8 cellular contexts compared by ENCODE assay signal in genomic region chr15:44537728-44538240, GRCh38. TPM values are rescaled to one million over a fixed set of nuclear protein-coding genes. Genes with fewer than 3 reads are reported as not detected.
DNase-seq lines count a peak whose midpoint lies in the region; ATAC-seq and TF ChIP-seq lines count a peak whose summit lies in the region.

No MANE protein-coding gene starts in this region.

- no peak for DNase-seq in BE2C
- peak; percentile 16 for DNase-seq in HK-2 (ENCODE audit: unreplicated experiment)
- DNase-seq in activated T-cell treated with anti-CD3 and anti-CD28 coated beads, Interleukin-2, amount 50 U/mL, for 4 hours: no peak
- DNase-seq in hepatocyte (ENCODE audit: low spot score): peak; percentile 47
- no peak for DNase-seq in activated gamma-delta T cell (lab: John Stamatoyannopoulos, UW)
- DNase-seq in omental fat pad (ENCODE audit: low spot score): no peak
- DNase-seq in SK-N-DZ (ENCODE audit: low spot score): no peak

- peak overlapping the region; percentile 94 for H3K4me3 Mint-ChIP-seq in activated T-cell treated with anti-CD3 and anti-CD28 coated beads, Interleukin-2, amount 50 U/mL, for 4 hours

- H3K4me1 Mint-ChIP-seq in activated T-cell treated with anti-CD3 and anti-CD28 coated beads, Interleukin-2, amount 50 U/mL, for 4 hours (ENCODE audit: low read depth): peaks cover 55% of the 10 kb centered on the region

- H3K4me2 ChIP-seq in hepatocyte: peak overlapping the region; percentile 81

- H3K9me2 ChIP-seq in hepatocyte (replicated peaks; ENCODE audit: insufficient read depth): no peaks in the 10 kb centered on the region

- H3K4me1 ChIP-seq in BE2C (peaks cover 5% of the 10 kb centered on the region; the same call in 1 of the 2 replicates), hepatocyte (ENCODE audit: insufficient read depth) (peaks cover 41% of the 10 kb centered on the region)

- WGBS in hepatocyte (ENCODE audit: low lambda C conversion rate, missing lambda C conversion rate): 16% methylated on average over 13 of the region's 13 CpGs

- H3K27me3 Mint-ChIP-seq in activated T-cell treated with anti-CD3 and anti-CD28 coated beads, Interleukin-2, amount 50 U/mL, for 4 hours (ENCODE audit: low read depth): no peaks in the 10 kb centered on the region

- peaks cover 32% of the 10 kb centered on the region for H3K36me3 Mint-ChIP-seq in activated T-cell treated with anti-CD3 and anti-CD28 coated beads, Interleukin-2, amount 50 U/mL, for 4 hours (ENCODE audit: insufficient read depth)

- H2AFZ ChIP-seq in hepatocyte: peak overlapping the region; percentile 79

- H3K27me3 ChIP-seq in BE2C (no peaks in the 10 kb centered on the region), hepatocyte (no peaks in the 10 kb centered on the region)

- peaks cover 31% of the 10 kb centered on the region for H3K36me3 ChIP-seq in BE2C
- no peaks in the 10 kb centered on the region for H3K36me3 ChIP-seq in hepatocyte (replicated peaks; ENCODE audit: insufficient read depth, low read depth)

- peak overlapping the region; percentile 99 for H3K27ac ChIP-seq in hepatocyte
- peak overlapping the region; percentile 65 to 99 (median 97) for H3K27ac ChIP-seq in skin epidermis

- H3K79me2 ChIP-seq in hepatocyte: peaks cover 69% of the 10 kb centered on the region

- no peak for ATAC-seq in activated T-cell treated with anti-CD3 and anti-CD28 coated beads, Interleukin-2, amount 50 U/mL, for 4 hours
- no peak for ATAC-seq in omental fat pad (ENCODE audit: low FRiP score)

- H4K20me1 ChIP-seq in hepatocyte (ENCODE audit: insufficient read depth, poor library complexity, severe bottlenecking): peaks cover 4% of the 10 kb centered on the region

- TF ChIP-seq CTCF in BE2C (IDR thresholded peaks at IDR 0.05; ENCODE audit: low read depth, low read length): 0 out of 2 replicates have a peak, but pooled peaks have one; percentile 6
- no peak for TF ChIP-seq CTCF in hepatocyte (IDR thresholded peaks at IDR 0.05; ENCODE audit: poor library complexity)
- no peak for TF ChIP-seq CTCF in omental fat pad (IDR thresholded peaks at IDR 0.05)

- H3K9me3 ChIP-seq in BE2C: no peaks in the 10 kb centered on the region
- H3K9me3 ChIP-seq in hepatocyte (ENCODE audit: low read depth): no peaks in the 10 kb centered on the region

- no peaks in the 10 kb centered on the region for H3K9me3 Mint-ChIP-seq in activated T-cell treated with anti-CD3 and anti-CD28 coated beads, Interleukin-2, amount 50 U/mL, for 4 hours

- H3K4me3 ChIP-seq in BE2C (ENCODE audit: low read depth, low read length) (peak overlapping the region; percentile 78), hepatocyte (peak overlapping the region; percentile 92), skin epidermis (peak overlapping the region; percentile 68 to 96 (median 89))

RNA-seq across cellular contexts. Expression of gene EIF3J, which starts 0.8 kb away (rescaled TPM):
- polyA plus RNA-seq in BE2C (2012; ENCODE audit: insufficient read depth, insufficient read length, low read depth): 121 TPM
- total RNA-seq in activated T-cell treated with anti-CD3 and anti-CD28 coated beads, Interleukin-2, amount 50 U/mL, for 4 hours: 100 to 1,000 TPM; 197 to 214 (median 201) TPM
- 46.4 and 52.9 TPM in 2 replicates for total RNA-seq in hepatocyte
- polyA plus RNA-seq in hepatocyte: 29.2 and 33.9 TPM in 2 replicates
- total RNA-seq in omental fat pad: 100 to 1,000 TPM in 1 of 4 donors, 10 to 100 TPM in 3; 45.0 to 155 (median 53.8) TPM
- polyA plus RNA-seq in SK-N-DZ (2014; cell fraction: cytosol; rRNA removed): 66.5 and 81.5 TPM in 2 replicates
- 54.9 and 68.0 TPM in 2 replicates for polyA plus RNA-seq in SK-N-DZ (2014; cell fraction: nucleus; rRNA removed)

Comparison
In these comparisons a context has a peak if more than half of its experiments do, and no peak if none do; other contexts are left out.
1. DNase-seq: peak in HK-2 (single experiment) and hepatocyte (single experiment); none in BE2C (single experiment), activated T-cell treated with anti-CD3 and anti-CD28 coated beads, Interleukin-2, amount 50 U/mL, for 4 hours (single experiment), activated gamma-delta T cell (single experiment), omental fat pad (single experiment) and SK-N-DZ (single experiment).
2. Peak in every context shown above with its lines, with median percentiles within 50 percentile points of each other: H3K4me3 ChIP-seq.